In the genomic region with DNA sequence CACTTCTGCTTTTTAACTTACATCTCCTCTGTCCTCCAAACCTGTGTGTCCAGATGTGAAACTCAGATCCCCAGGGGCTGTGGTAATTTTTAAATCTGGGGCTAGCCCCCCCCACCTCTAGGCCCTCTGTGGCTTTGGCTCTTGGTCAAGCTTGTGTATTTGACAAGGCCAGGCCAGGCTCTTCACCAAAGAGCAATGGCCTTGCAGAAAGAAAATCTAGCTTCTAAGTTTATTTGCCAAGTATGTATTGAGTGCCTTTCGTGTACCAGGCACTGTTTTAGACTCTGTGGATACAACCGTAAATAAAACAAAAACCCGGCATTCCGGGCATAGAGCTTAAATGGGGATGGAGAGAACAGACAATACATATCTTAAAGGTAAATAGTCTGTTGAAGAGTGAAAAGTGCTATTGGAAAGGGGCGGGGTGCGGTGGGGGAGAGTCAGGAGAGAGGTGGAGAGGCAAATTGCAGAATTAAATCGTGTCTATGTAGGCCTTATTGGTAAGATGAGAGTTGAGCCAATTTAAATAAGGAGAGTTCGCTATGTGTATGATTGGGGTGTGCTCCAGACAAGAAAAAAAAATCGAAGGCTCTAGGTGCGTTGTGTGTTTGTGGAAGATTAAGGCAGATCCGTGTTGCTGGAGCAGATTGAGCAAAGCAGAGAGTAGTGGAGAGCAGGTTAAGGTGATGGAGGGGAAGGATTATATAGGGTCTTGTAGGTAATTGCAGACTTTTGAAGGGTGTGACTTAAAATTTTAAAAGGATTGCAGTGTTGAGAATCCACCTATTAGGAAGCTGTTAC, we compare ENCODE assay signal across 8 cellular contexts. TPM values are rescaled to one million over a fixed set of nuclear protein-coding genes. Genes with fewer than 3 reads are reported as not detected.
A peak's percentile ranks its signal among the peaks of the same experiment; 100 is the strongest.
DNase-seq lines count a peak whose midpoint lies in the region; ATAC-seq lines count a peak whose summit lies in the region.

No MANE protein-coding gene starts in this region.

- intact Hi-C loops in activated T-helper 2 cell treated with anti-CD3 and anti-CD28 coated beads, Interferon-gamma antibody, Interleukin-2, Interleukin-4, amounts not matched to agents 10 μg/mL and 5 μg/mL and 100 μg/mL, durations not matched to agents 14 hours and 24 hours and 36 hours (cut with micrococcal nuclease) = loop anchor here (10.0 kb wide), 2 partner anchors 118 to 552 kb away; no protein-coding TSS in a partner anchor

- no peaks in the 10 kb centered on the region for H3K27me3 Mint-ChIP-seq in activated T-helper 2 cell treated with anti-CD3 and anti-CD28 coated beads, Interferon-gamma antibody, Interleukin-2, Interleukin-4, amounts not matched to agents 10 μg/mL and 5 μg/mL and 100 μg/mL, durations not matched to agents 14 hours and 24 hours and 36 hours (ENCODE audit: low read depth)
- H3K27me3 Mint-ChIP-seq in stimulated activated naive B cell treated with anti-CD40 and anti-IgM and Interleukin-4, amounts not matched to agents 10 μg/mL and 1 μg/mL and 100 μg/mL, for 72 hours = no peaks in the 10 kb centered on the region

- H3K4me3 Mint-ChIP-seq in activated T-helper 2 cell treated with anti-CD3 and anti-CD28 coated beads, Interferon-gamma antibody, Interleukin-2, Interleukin-4, amounts not matched to agents 10 μg/mL and 5 μg/mL and 100 μg/mL, durations not matched to agents 14 hours and 24 hours and 36 hours (ENCODE audit: low read depth) = peak overlapping the region; percentile 92
- H3K4me3 Mint-ChIP-seq in stimulated activated naive B cell treated with anti-CD40 and anti-IgM and Interleukin-4, amounts not matched to agents 10 μg/mL and 1 μg/mL and 100 μg/mL, for 72 hours = peak overlapping the region; percentile 95 to 99

- H3K27me3 ChIP-seq in iPS-15b (ENCODE audit: control insufficient read depth, insufficient read depth, low read length) = no peaks in the 10 kb centered on the region

- no peak for DNase-seq in activated T-helper 2 cell treated with anti-CD3 and anti-CD28 coated beads, Interferon-gamma antibody, Interleukin-2, Interleukin-4, amounts not matched to agents 10 μg/mL and 5 μg/mL and 100 μg/mL, durations not matched to agents 14 hours and 24 hours and 36 hours (ENCODE audit: low spot score)
- DNase-seq in stimulated activated naive B cell treated with anti-CD40 and anti-IgM and Interleukin-4, amounts not matched to agents 10 μg/mL and 1 μg/mL and 100 μg/mL, for 72 hours = no peak
- DNase-seq in inferior parietal cortex (ENCODE audit: extremely low spot score) = no peak
- no peak for DNase-seq in NCI-H1105 treated with DMSO at 0.1 percent for 48 hours (lab: John Stamatoyannopoulos, UW)
- no peak for DNase-seq in KG1 (lab: John Stamatoyannopoulos, UW)

- peak overlapping the region; percentile 73 for H3K27ac Mint-ChIP-seq in activated T-helper 2 cell treated with anti-CD3 and anti-CD28 coated beads, Interferon-gamma antibody, Interleukin-2, Interleukin-4, amounts not matched to agents 10 μg/mL and 5 μg/mL and 100 μg/mL, durations not matched to agents 14 hours and 24 hours and 36 hours
- H3K27ac Mint-ChIP-seq in stimulated activated naive B cell treated with anti-CD40 and anti-IgM and Interleukin-4, amounts not matched to agents 10 μg/mL and 1 μg/mL and 100 μg/mL, for 72 hours = peak overlapping the region; percentile 99

- no peaks in the 10 kb centered on the region for H3K9me3 Mint-ChIP-seq in activated T-helper 2 cell treated with anti-CD3 and anti-CD28 coated beads, Interferon-gamma antibody, Interleukin-2, Interleukin-4, amounts not matched to agents 10 μg/mL and 5 μg/mL and 100 μg/mL, durations not matched to agents 14 hours and 24 hours and 36 hours
- H3K9me3 Mint-ChIP-seq in stimulated activated naive B cell treated with anti-CD40 and anti-IgM and Interleukin-4, amounts not matched to agents 10 μg/mL and 1 μg/mL and 100 μg/mL, for 72 hours = peaks cover 5% of the 10 kb centered on the region in 2 donors

- H3K36me3 Mint-ChIP-seq in activated T-helper 2 cell treated with anti-CD3 and anti-CD28 coated beads, Interferon-gamma antibody, Interleukin-2, Interleukin-4, amounts not matched to agents 10 μg/mL and 5 μg/mL and 100 μg/mL, durations not matched to agents 14 hours and 24 hours and 36 hours (ENCODE audit: low read depth) = no peaks in the 10 kb centered on the region
- H3K36me3 Mint-ChIP-seq in stimulated activated naive B cell treated with anti-CD40 and anti-IgM and Interleukin-4, amounts not matched to agents 10 μg/mL and 1 μg/mL and 100 μg/mL, for 72 hours = peaks cover 0 to 12% of the 10 kb centered on the region in 2 donors

- no peaks in the 10 kb centered on the region for H3K36me3 ChIP-seq in iPS-15b (ENCODE audit: control insufficient read depth, insufficient read depth, low read length)

- peaks cover 20% of the 10 kb centered on the region for H3K4me1 ChIP-seq in iPS-15b (ENCODE audit: control insufficient read depth, insufficient read depth, low read length)

- peaks cover 16% of the 10 kb centered on the region for H3K4me1 Mint-ChIP-seq in activated T-helper 2 cell treated with anti-CD3 and anti-CD28 coated beads, Interferon-gamma antibody, Interleukin-2, Interleukin-4, amounts not matched to agents 10 μg/mL and 5 μg/mL and 100 μg/mL, durations not matched to agents 14 hours and 24 hours and 36 hours (ENCODE audit: low read depth)
- H3K4me1 Mint-ChIP-seq in stimulated activated naive B cell treated with anti-CD40 and anti-IgM and Interleukin-4, amounts not matched to agents 10 μg/mL and 1 μg/mL and 100 μg/mL, for 72 hours = peaks cover 17 to 33% of the 10 kb centered on the region in 2 donors

- peak overlapping the region; percentile 92 for H3K9ac ChIP-seq in iPS-15b (ENCODE audit: low read depth, low read length)

- H3K4me3 ChIP-seq in iPS-15b (ENCODE audit: low read depth, low read length) = peak overlapping the region; percentile 56

- ATAC-seq in GM18498 (IDR thresholded peaks at IDR 0.05; ENCODE audit: unreplicated experiment) (peak; percentile 16), HG02981 (IDR thresholded peaks at IDR 0.05; ENCODE audit: unreplicated experiment) (peak; percentile 31)
- no peak for ATAC-seq in stimulated activated naive B cell treated with anti-CD40 and anti-IgM and Interleukin-4, amounts not matched to agents 10 μg/mL and 1 μg/mL and 100 μg/mL, for 72 hours (replicated peaks)

- H3K9me3 ChIP-seq in iPS-15b (ENCODE audit: control insufficient read depth, insufficient read depth, low read length) = no peaks in the 10 kb centered on the region

RNA-seq across cellular contexts. Expression of a gene that starts 0.8 kb away (rescaled TPM):
- total RNA-seq in activated T-helper 2 cell treated with anti-CD3 and anti-CD28 coated beads, Interferon-gamma antibody, Interleukin-2, Interleukin-4, amounts not matched to agents 10 μg/mL and 5 μg/mL and 100 μg/mL, durations not matched to agents 14 hours and 24 hours and 36 hours = 11.2 and 13.2 TPM in 2 replicates

Comparison
In these comparisons a context has a peak if more than half of its experiments do, and no peak if none do; other contexts are left out.
1. ATAC-seq: peak in GM18498 (single experiment) and HG02981 (single experiment); none in stimulated activated naive B cell treated with anti-CD40 and anti-IgM and Interleukin-4, amounts not matched to agents 10 μg/mL and 1 μg/mL and 100 μg/mL, for 72 hours (0 of 2).